8 cellular contexts compared by ENCODE assay signal in genomic region chr4:16443504-16444088, GRCh38.
DNase-seq lines count a peak whose midpoint lies in the region; ATAC-seq and TF ChIP-seq lines count a peak whose summit lies in the region.

No MANE protein-coding gene starts in this region.

- peak; percentile 71 for TF ChIP-seq CTCF in Loucy (conservative IDR thresholded peaks at IDR 0.05; ENCODE audit: low read length)
- TF ChIP-seq CTCF in brain (conservative IDR thresholded peaks at IDR 0.05): peak; percentile 44 to 52

- H3K4me3 ChIP-seq in Loucy (ENCODE audit: low read length, poor library complexity, severe bottlenecking): no peak overlapping the region

- no peak overlapping the region for H3K4me3 Mint-ChIP-seq in brain

- H3K4me1 ChIP-seq in Loucy (ENCODE audit: insufficient read depth, low read length, poor library complexity, severe bottlenecking): no peaks in the 10 kb centered on the region

- no peak overlapping the region for H3K4me2 ChIP-seq in Loucy (ENCODE audit: low read depth, low read length, poor library complexity, severe bottlenecking)

- no peaks in the 10 kb centered on the region for H3F3A ChIP-seq in Loucy (ENCODE audit: low read depth)

- no peak overlapping the region for H3K9ac ChIP-seq in Loucy (ENCODE audit: low read depth, low read length, poor library complexity, severe bottlenecking)

- H3K4me1 Mint-ChIP-seq in brain: no peaks in the 10 kb centered on the region

- ATAC-seq in GM21529 (IDR thresholded peaks at IDR 0.05; ENCODE audit: unreplicated experiment): peak; percentile 78
- no peak for ATAC-seq in HG03045 (IDR thresholded peaks at IDR 0.05; ENCODE audit: unreplicated experiment)

- H3K36me3 Mint-ChIP-seq in brain: no peaks in the 10 kb centered on the region

- no peak overlapping the region for H3K27ac Mint-ChIP-seq in brain

- H3K36me3 ChIP-seq in Loucy (ENCODE audit: insufficient read depth, low read length): no peaks in the 10 kb centered on the region

- peaks cover 1% of the 10 kb centered on the region for H3K27me3 Mint-ChIP-seq in brain

- H4K20me1 ChIP-seq in Loucy (ENCODE audit: insufficient read depth, low read length, poor library complexity, severe bottlenecking): no peaks in the 10 kb centered on the region

- no peaks in the 10 kb centered on the region for H3K9me2 ChIP-seq in Loucy (replicated peaks; ENCODE audit: low read depth, low read length)

- H3K9me3 Mint-ChIP-seq in brain: peaks cover 0 to 9% (median 0%) of the 10 kb centered on the region in 5 experiments

- H2AFZ ChIP-seq in Loucy (ENCODE audit: low read length): no peak overlapping the region

- DNase-seq in NCI-H1694 treated with DMSO at 0.1 percent for 48 hours (lab: John Stamatoyannopoulos, UW) (peak; percentile 6), NCI-H1694 (lab: John Stamatoyannopoulos, UW) (no peak), medulla oblongata (ENCODE audit: extremely low spot score) (peak; percentile 53), hypothalamus (lab: John Stamatoyannopoulos, UW) (no peak)

- no peaks in the 10 kb centered on the region for H3K9me3 ChIP-seq in Loucy (ENCODE audit: insufficient read depth, low read depth, low read length)

- no peaks in the 10 kb centered on the region for H3K79me2 ChIP-seq in Loucy (ENCODE audit: insufficient read depth, low read length)

- no peaks in the 10 kb centered on the region for H3K27me3 ChIP-seq in Loucy (ENCODE audit: insufficient read depth, low read length, poor library complexity, severe bottlenecking)

Comparison
In these comparisons a context has a peak if more than half of its experiments do, and no peak if none do; other contexts are left out.
1. DNase-seq: peak in NCI-H1694 treated with DMSO at 0.1 percent for 48 hours (single experiment) and medulla oblongata (single experiment); none in NCI-H1694 (single experiment) and hypothalamus (0 of 51).